8 cellular contexts compared by ENCODE assay signal in genomic region chr4:38310446-38311043, GRCh38.
A peak's percentile ranks its signal among the peaks of the same experiment; 100 is the strongest.
DNase-seq lines count a peak whose midpoint lies in the region; ATAC-seq, FAIRE-seq and TF ChIP-seq lines count a peak whose summit lies in the region.

No MANE protein-coding gene starts in this region.

- peak; percentile 88 for ATAC-seq in HG02840 (IDR thresholded peaks at IDR 0.05; ENCODE audit: low FRiP score, unreplicated experiment)

- peak; percentile 99 for FAIRE-seq in GM18507 (lab: Jason Lieb, UNC)

- intact Hi-C loops in dorsolateral prefrontal cortex (cut with DNase I) = no loop called here

- TF ChIP-seq CTCF in dorsolateral prefrontal cortex (IDR thresholded peaks at IDR 0.05 in 54 of 56, conservative IDR thresholded peaks at IDR 0.05 in 2 of 56; ENCODE audit: low read depth in 1 of 56, partially characterized antibody in 56 of 56) = no peak

- H3K4me3 ChIP-seq in dorsolateral prefrontal cortex = no peak overlapping the region

- H3K27me3 ChIP-seq in dorsolateral prefrontal cortex = no peaks in the 10 kb centered on the region

- DNase-seq in GM18507 (ENCODE audit: extremely low spot score, insufficient read length, low read depth) (peak; percentile 67), T-helper 9 cell (peak; percentile 43), dorsolateral prefrontal cortex (no peak), NCI-H1417 (lab: John Stamatoyannopoulos, UW) (no peak), NCI-H526 treated with DMSO at 0.1 percent for 48 hours (lab: John Stamatoyannopoulos, UW) (no peak), NCI-H774 (lab: John Stamatoyannopoulos, UW) (no peak)
- DNase-seq in stimulated activated CD8-positive, alpha-beta memory T cell treated with anti-CD3 and anti-CD28 coated beads, Interleukin-4, amount 100 ng/mL, for 4 hours (ENCODE audit: low read depth in 2 of 2, low spot score in 1 of 2) = peak; percentile 23 to 36

- peak overlapping the region in 56 of 59 donors; percentile 13 to 99 (median 94) for H3K27ac ChIP-seq in dorsolateral prefrontal cortex

Comparison
In these comparisons a context has a peak if more than half of its experiments do, and no peak if none do; other contexts are left out.
1. DNase-seq: peak in GM18507 (single experiment), T-helper 9 cell (single experiment) and stimulated activated CD8-positive, alpha-beta memory T cell treated with anti-CD3 and anti-CD28 coated beads, Interleukin-4, amount 100 ng/mL, for 4 hours (2 of 2); none in dorsolateral prefrontal cortex (0 of 10), NCI-H1417 (0 of 3), NCI-H526 treated with DMSO at 0.1 percent for 48 hours (single experiment) and NCI-H774 (single experiment).